In the genomic region with DNA sequence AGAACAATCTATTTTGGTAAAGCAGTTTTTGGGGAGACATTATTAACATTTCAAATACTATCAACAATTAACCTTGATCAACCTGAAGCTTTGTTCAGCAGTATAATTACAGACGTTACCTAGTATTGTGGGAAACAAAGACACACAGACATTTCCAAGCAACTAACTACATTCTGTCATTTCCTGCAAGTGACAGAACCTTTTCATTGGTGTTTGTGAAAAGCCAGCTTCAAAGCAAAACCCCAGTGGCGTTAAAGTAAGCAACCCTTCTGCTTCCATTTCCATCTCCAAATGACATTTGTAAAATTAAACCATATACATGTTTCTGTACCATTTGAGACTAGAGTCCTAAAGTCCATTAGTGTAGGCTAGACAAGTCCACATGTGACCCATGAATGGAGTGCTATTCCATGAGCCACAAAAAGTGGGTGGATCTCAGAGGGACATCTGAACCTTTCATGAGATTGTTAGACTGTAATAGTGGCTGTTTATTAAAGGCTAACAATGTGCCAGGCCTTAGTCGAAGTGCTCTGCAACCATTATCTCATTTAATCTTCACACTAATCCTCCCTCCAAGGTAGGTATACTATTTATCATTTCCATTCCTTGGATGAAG, we compare ENCODE assay signal across 1 cellular context.
TF ChIP-seq lines count a peak whose summit lies in the region.

No MANE protein-coding gene starts in this region.

TF ChIP-seq in neural cell, 6 proteins besides CTCF, POLR2A, EP300 and RAD21 (continued from another document):
- TF ChIP-seq, protein P1, sequence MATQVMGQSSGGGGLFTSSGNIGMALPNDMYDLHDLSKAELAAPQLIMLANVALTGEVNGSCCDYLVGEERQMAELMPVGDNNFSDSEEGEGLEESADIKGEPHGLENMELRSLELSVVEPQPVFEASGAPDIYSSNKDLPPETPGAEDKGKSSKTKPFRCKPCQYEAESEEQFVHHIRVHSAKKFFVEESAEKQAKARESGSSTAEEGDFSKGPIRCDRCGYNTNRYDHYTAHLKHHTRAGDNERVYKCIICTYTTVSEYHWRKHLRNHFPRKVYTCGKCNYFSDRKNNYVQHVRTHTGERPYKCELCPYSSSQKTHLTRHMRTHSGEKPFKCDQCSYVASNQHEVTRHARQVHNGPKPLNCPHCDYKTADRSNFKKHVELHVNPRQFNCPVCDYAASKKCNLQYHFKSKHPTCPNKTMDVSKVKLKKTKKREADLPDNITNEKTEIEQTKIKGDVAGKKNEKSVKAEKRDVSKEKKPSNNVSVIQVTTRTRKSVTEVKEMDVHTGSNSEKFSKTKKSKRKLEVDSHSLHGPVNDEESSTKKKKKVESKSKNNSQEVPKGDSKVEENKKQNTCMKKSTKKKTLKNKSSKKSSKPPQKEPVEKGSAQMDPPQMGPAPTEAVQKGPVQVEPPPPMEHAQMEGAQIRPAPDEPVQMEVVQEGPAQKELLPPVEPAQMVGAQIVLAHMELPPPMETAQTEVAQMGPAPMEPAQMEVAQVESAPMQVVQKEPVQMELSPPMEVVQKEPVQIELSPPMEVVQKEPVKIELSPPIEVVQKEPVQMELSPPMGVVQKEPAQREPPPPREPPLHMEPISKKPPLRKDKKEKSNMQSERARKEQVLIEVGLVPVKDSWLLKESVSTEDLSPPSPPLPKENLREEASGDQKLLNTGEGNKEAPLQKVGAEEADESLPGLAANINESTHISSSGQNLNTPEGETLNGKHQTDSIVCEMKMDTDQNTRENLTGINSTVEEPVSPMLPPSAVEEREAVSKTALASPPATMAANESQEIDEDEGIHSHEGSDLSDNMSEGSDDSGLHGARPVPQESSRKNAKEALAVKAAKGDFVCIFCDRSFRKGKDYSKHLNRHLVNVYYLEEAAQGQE (IDR thresholded peaks at IDR 0.05; ENCODE audit: borderline replicate concordance): no peak
- no peak for TF ChIP-seq POLR2AphosphoS5 (IDR thresholded peaks at IDR 0.05)
